Comparison of ENCODE assay signal across 1 cellular context in genomic region chr9:37007295-37007694, GRCh38.
TF ChIP-seq lines count a peak whose summit lies in the region.

No MANE protein-coding gene starts in this region.

TF ChIP-seq in GM12878, 131 proteins besides CTCF, POLR2A, EP300 and RAD21:
- TF ChIP-seq IKZF1 (conservative IDR thresholded peaks at IDR 0.05) (no peak), PAX5 (IDR thresholded peaks at IDR 0.05; ENCODE audit: borderline replicate concordance, low read depth, low read length) (no peak), FOXM1 (IDR thresholded peaks at IDR 0.05; ENCODE audit: low read depth, low read length) (no peak), ZBTB11 (CRISPR knock-in tag; IDR thresholded peaks at IDR 0.05) (no peak), POU2F2 (IDR thresholded peaks at IDR 0.05; ENCODE audit: borderline replicate concordance, low read depth, low read length) (no peak), ETV6 (conservative IDR thresholded peaks at IDR 0.05 in 1 of 2, IDR thresholded peaks at IDR 0.05 in 1 of 2; ENCODE audit: borderline replicate concordance in 1 of 2, low read depth in 1 of 2) (no peak), CHD1 (IDR thresholded peaks at IDR 0.05; ENCODE audit: low read depth, low read length) (no peak), MXI1 (IDR thresholded peaks at IDR 0.05; ENCODE audit: low read depth, low read length) (no peak), SIX5 (IDR thresholded peaks at IDR 0.05; ENCODE audit: low read depth, low read length, severe bottlenecking) (no peak), ZNF384 (IDR thresholded peaks at IDR 0.05; ENCODE audit: borderline replicate concordance, low read depth, low read length) (no peak), ZSCAN29 (IDR thresholded peaks at IDR 0.05) (no peak), KAT2A (conservative IDR thresholded peaks at IDR 0.05; ENCODE audit: control insufficient read depth, low read depth, low read length) (no peak), CEBPB (IDR thresholded peaks at IDR 0.05; ENCODE audit: borderline replicate concordance in 1 of 2, low read depth in 2 of 2, low read length in 2 of 2) (no peak), ZZZ3 (IDR thresholded peaks at IDR 0.05; ENCODE audit: control insufficient read depth, insufficient read length, low read depth) (no peak)
- TF ChIP-seq, protein P1, sequence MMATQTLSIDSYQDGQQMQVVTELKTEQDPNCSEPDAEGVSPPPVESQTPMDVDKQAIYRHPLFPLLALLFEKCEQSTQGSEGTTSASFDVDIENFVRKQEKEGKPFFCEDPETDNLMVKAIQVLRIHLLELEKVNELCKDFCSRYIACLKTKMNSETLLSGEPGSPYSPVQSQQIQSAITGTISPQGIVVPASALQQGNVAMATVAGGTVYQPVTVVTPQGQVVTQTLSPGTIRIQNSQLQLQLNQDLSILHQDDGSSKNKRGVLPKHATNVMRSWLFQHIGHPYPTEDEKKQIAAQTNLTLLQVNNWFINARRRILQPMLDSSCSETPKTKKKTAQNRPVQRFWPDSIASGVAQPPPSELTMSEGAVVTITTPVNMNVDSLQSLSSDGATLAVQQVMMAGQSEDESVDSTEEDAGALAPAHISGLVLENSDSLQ (IDR thresholded peaks at IDR 0.05), result no peak
- TF ChIP-seq, protein P2, sequence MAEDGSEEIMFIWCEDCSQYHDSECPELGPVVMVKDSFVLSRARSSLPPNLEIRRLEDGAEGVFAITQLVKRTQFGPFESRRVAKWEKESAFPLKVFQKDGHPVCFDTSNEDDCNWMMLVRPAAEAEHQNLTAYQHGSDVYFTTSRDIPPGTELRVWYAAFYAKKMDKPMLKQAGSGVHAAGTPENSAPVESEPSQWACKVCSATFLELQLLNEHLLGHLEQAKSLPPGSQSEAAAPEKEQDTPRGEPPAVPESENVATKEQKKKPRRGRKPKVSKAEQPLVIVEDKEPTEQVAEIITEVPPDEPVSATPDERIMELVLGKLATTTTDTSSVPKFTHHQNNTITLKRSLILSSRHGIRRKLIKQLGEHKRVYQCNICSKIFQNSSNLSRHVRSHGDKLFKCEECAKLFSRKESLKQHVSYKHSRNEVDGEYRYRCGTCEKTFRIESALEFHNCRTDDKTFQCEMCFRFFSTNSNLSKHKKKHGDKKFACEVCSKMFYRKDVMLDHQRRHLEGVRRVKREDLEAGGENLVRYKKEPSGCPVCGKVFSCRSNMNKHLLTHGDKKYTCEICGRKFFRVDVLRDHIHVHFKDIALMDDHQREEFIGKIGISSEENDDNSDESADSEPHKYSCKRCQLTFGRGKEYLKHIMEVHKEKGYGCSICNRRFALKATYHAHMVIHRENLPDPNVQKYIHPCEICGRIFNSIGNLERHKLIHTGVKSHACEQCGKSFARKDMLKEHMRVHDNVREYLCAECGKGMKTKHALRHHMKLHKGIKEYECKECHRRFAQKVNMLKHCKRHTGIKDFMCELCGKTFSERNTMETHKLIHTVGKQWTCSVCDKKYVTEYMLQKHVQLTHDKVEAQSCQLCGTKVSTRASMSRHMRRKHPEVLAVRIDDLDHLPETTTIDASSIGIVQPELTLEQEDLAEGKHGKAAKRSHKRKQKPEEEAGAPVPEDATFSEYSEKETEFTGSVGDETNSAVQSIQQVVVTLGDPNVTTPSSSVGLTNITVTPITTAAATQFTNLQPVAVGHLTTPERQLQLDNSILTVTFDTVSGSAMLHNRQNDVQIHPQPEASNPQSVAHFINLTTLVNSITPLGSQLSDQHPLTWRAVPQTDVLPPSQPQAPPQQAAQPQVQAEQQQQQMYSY (CRISPR knock-in tag; IDR thresholded peaks at IDR 0.05), result no peak
